17 cellular contexts compared by ENCODE assay signal in the genomic region with DNA sequence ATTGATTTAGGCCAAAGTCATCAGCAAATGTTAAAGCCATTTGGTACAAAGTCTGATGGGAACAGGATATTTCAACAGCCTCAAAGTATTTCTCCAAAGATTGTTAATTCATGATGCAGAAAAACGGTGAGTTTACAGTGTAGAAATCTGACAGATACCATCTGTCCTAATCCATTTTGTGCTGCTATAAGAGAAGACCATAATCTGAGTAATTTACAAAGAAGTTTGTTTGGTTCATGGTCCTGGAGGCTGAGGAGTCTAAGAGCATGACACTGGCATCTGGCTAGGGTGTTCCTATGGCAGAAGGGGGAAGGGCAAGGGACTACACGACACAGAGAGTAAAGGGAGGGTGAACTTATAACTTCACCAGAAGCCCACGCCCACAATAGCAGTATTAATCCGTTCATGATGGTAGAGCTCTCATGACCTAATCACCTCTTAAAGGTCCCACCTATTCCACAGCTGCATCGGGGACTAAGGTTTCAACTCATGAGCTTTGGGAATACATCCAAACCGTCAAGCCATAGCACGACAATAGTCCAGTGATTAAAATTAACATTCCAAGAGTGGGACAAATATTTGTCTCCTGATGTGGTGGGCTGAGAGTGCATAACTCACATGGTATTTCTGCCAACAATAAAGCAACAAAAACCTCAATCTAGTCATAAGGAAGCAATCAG.
DNase-seq lines count a peak whose midpoint lies in the region; ATAC-seq and TF ChIP-seq lines count a peak whose summit lies in the region.
"Had no signal": no experiment of that assay in that cellular context is flagged by ENCODE, and none has a peak within 500 bp of the region (broad histone marks: within the 10 kb centered on the region; RNA-seq: fewer than 3 reads in every experiment).

No MANE protein-coding gene starts in this region.

- TF ChIP-seq CTCF in brain microvascular endothelial cell (IDR thresholded peaks at IDR 0.05; ENCODE audit: low read depth, low read length, missing control alignments), result no peak
- no peak for TF ChIP-seq CTCF in osteoblast (IDR thresholded peaks at IDR 0.05; ENCODE audit: extremely low read depth, low read depth, low read length)

- H4K20me1 ChIP-seq in osteoblast (ENCODE audit: insufficient read depth, low read length), result no peaks in the 10 kb centered on the region
- H4K20me1 ChIP-seq: BLaER1 had no signal

- H3K36me3 ChIP-seq in brain microvascular endothelial cell (replicated peaks) (no peaks in the 10 kb centered on the region), osteoblast (ENCODE audit: insufficient read depth, low read length) (no peaks in the 10 kb centered on the region)
- H3K36me3 ChIP-seq: BLaER1, colonic mucosa had no signal

- peak overlapping the region; percentile 13 for H3K27ac ChIP-seq in brain microvascular endothelial cell
- H3K27ac ChIP-seq in osteoblast (ENCODE audit: low read depth, low read length), result peak overlapping the region; percentile 79
- H3K27ac ChIP-seq: BLaER1, colonic mucosa, psoas muscle had no signal

- ATAC-seq in GM19467 (IDR thresholded peaks at IDR 0.05; ENCODE audit: unreplicated experiment) (no peak), GM18870 (IDR thresholded peaks at IDR 0.05; ENCODE audit: unreplicated experiment) (no peak)
- ATAC-seq: psoas muscle; stimulated activated effector memory CD8-positive, alpha-beta T cell treated with anti-CD3 and anti-CD28 coated beads, Interleukin-12 subunit alpha, Interleukin-12 subunit beta, amount 100 ng/mL, for 72 hours had no signal

- H3K4me3 ChIP-seq in brain microvascular endothelial cell (ENCODE audit: low read depth, low read length) (no peak overlapping the region), osteoblast (ENCODE audit: insufficient read depth, low read length) (peak overlapping the region; percentile 12)
- H3K4me3 ChIP-seq: BLaER1, colonic mucosa, psoas muscle had no signal

- DNase-seq in Daoy (ENCODE audit: low read depth) (peak; percentile 15), M059J (ENCODE audit: low read depth) (peak; percentile 72), brain microvascular endothelial cell (peak; percentile 28), osteoblast (ENCODE audit: insufficient read length, low spot score, missing footprints) (no peak), DMS114 treated with DMSO at 0.1 percent for 48 hours (lab: John Stamatoyannopoulos, UW; ENCODE audit: unreplicated experiment) (no peak), hippocampal formation (lab: John Stamatoyannopoulos, UW) (no peak)
- DNase-seq: activated CD8-positive, alpha-beta memory T cell treated with anti-CD3 and anti-CD28 coated beads for 24 hours; activated naive CD4-positive, alpha-beta T cell treated with anti-CD3 and anti-CD28 coated beads, Interleukin-2, amount 50 U/mL, for 16 hours; colonic mucosa; NCI-H526; psoas muscle; SHP77; stimulated activated CD4-positive, alpha-beta T cell treated with anti-CD3 and anti-CD28 coated beads, Interleukin-2, amount 100 ng/mL, for 48 hours had no signal

- H3K4me1 ChIP-seq in osteoblast (ENCODE audit: insufficient read depth, low read length), result peaks cover 21% of the 10 kb centered on the region
- H3K4me1 ChIP-seq: colonic mucosa, psoas muscle had no signal

- peak overlapping the region; percentile 46 for H3K4me2 ChIP-seq in osteoblast (ENCODE audit: insufficient read depth, low read length)
- H3K4me2 ChIP-seq: BLaER1 had no signal

- H3K9me3 ChIP-seq in osteoblast (ENCODE audit: low read depth, low read length), result no peaks in the 10 kb centered on the region
- H3K9me3 ChIP-seq: BLaER1, colonic mucosa, psoas muscle had no signal

- in situ Hi-C loops in brain microvascular endothelial cell (cut with HindIII; ENCODE audit: low pct_ligation_motif_present, low sequenced_read_pairs), result no loop called here

- H3K79me2 ChIP-seq in osteoblast (ENCODE audit: insufficient read depth, low read length), result no peaks in the 10 kb centered on the region

- H2AFZ ChIP-seq in osteoblast (ENCODE audit: low read length), result peak overlapping the region; percentile 77

- H3K27me3 ChIP-seq in brain microvascular endothelial cell (replicated peaks), result no peaks in the 10 kb centered on the region
- H3K27me3 ChIP-seq in osteoblast (ENCODE audit: insufficient read depth, low read length), result no peaks in the 10 kb centered on the region
- H3K27me3 ChIP-seq: BLaER1, colonic mucosa had no signal

Comparison
In these comparisons a context has a peak if more than half of its experiments do, and no peak if none do; other contexts are left out.
1. DNase-seq: peak in Daoy (single experiment), M059J (single experiment) and brain microvascular endothelial cell (single experiment); none in osteoblast (single experiment), DMS114 treated with DMSO at 0.1 percent for 48 hours (single experiment) and hippocampal formation (0 of 2).